24 cellular contexts compared by ENCODE assay signal in genomic region chr16:14011006-14011405, GRCh38.
"Had no signal": no experiment of that assay in that cellular context is flagged by ENCODE, and none has a peak within 500 bp of the region (broad histone marks: within the 10 kb centered on the region; RNA-seq: fewer than 3 reads in every experiment).

No MANE protein-coding gene starts in this region.

- H3K36me3 Mint-ChIP-seq: activated naive CD8-positive, alpha-beta T cell; memory B cell; naive B cell had no signal

- H3K27ac ChIP-seq: breast epithelium, colonic mucosa, esophagus muscularis mucosa, gastroesophageal sphincter, heart left ventricle, sigmoid colon, spleen had no signal

- H3K27ac Mint-ChIP-seq: activated naive CD8-positive, alpha-beta T cell; effector memory CD8-positive, alpha-beta T cell; memory B cell had no signal

- ATAC-seq: effector memory CD8-positive, alpha-beta T cell; gastroesophageal sphincter; mucosa of descending colon had no signal

- H3K4me3 Mint-ChIP-seq: activated naive CD8-positive, alpha-beta T cell; central memory CD8-positive, alpha-beta T cell; effector memory CD8-positive, alpha-beta T cell; memory B cell; naive B cell; neural crest cell had no signal

- DNase-seq: activated naive CD4-positive, alpha-beta T cell; activated T-cell treated with anti-CD3 and anti-CD28 coated beads, Interleukin-2, amount 50 U/mL, for 1 hour; amniotic stem cell; colonic mucosa; dorsolateral prefrontal cortex; effector memory CD8-positive, alpha-beta T cell; heart left ventricle; left cardiac atrium; mucosa of descending colon; naive B cell; occipital lobe; sigmoid colon; spleen; stimulated activated CD4-positive, alpha-beta T cell treated with anti-CD3 and anti-CD28 coated beads, Interleukin-4, amount 100 ng/mL, for 1 hour; stimulated activated naive CD4-positive, alpha-beta T cell treated with Interleukin-2 at 50 U/mL for 16 hours; T-helper 9 cell; tibial artery had no signal

- H3K9me3 Mint-ChIP-seq: central memory CD8-positive, alpha-beta T cell; effector memory CD8-positive, alpha-beta T cell; memory B cell; naive B cell; neural crest cell had no signal

- H3K4me1 Mint-ChIP-seq: central memory CD8-positive, alpha-beta T cell had no signal
